Comparison of ENCODE assay signal across 11 cellular contexts in genomic region chr6:45678063-45678620, GRCh38.
DNase-seq lines count a peak whose midpoint lies in the region; ATAC-seq and TF ChIP-seq lines count a peak whose summit lies in the region.
"Had no signal": no experiment of that assay in that cellular context is flagged by ENCODE, and none has a peak within 500 bp of the region (broad histone marks: within the 10 kb centered on the region; RNA-seq: fewer than 3 reads in every experiment).

No MANE protein-coding gene starts in this region.

- H3K27me3 ChIP-seq in fibroblast of lung (ENCODE audit: control insufficient read depth, insufficient read depth, low read length) = no peaks in the 10 kb centered on the region

- H3K4me2 ChIP-seq in fibroblast of lung (ENCODE audit: extremely low read depth, insufficient read depth, low read length) = peak overlapping the region; percentile 46

- CTCF ChIA-PET in activated CD4-positive, alpha-beta T cell treated with anti-CD3 and anti-CD28 coated beads, Interleukin-2, amount 10 ng/mL, durations not matched to agents 7 days and 5 days (lab: Charles Lee) = interaction anchor here (0.7 to 1.0 kb wide), 3 partner anchors 36 to 443 kb away, joined by 3 to 4 read pairs (median 3); no protein-coding TSS in a partner anchor

- no peaks in the 10 kb centered on the region for H3K79me2 ChIP-seq in fibroblast of lung (ENCODE audit: control insufficient read depth, insufficient read depth, low read length)

- H3K4me3 Mint-ChIP-seq in activated CD4-positive, alpha-beta T cell treated with anti-CD3 and anti-CD28 coated beads, Interleukin-2, amount 10 ng/mL, durations not matched to agents 7 days and 5 days = no peak overlapping the region
- peak overlapping the region; percentile 82 for H3K4me3 Mint-ChIP-seq in T-helper 17 cell
- peak overlapping the region in 1 of 2 donors; percentile 6 for H3K4me3 Mint-ChIP-seq in stimulated activated naive B cell treated with anti-CD40 and anti-IgM and Interleukin-4, amounts not matched to agents 10 μg/mL and 1 μg/mL and 100 μg/mL, for 72 hours

- H3K36me3 Mint-ChIP-seq in activated CD4-positive, alpha-beta T cell treated with anti-CD3 and anti-CD28 coated beads, Interleukin-2, amount 10 ng/mL, durations not matched to agents 7 days and 5 days (ENCODE audit: low read depth) = peaks cover 23% of the 10 kb centered on the region
- H3K36me3 Mint-ChIP-seq in T-helper 17 cell (ENCODE audit: low read depth) = peaks cover 3% of the 10 kb centered on the region
- peaks cover 9 to 10% of the 10 kb centered on the region in 2 donors for H3K36me3 Mint-ChIP-seq in stimulated activated naive B cell treated with anti-CD40 and anti-IgM and Interleukin-4, amounts not matched to agents 10 μg/mL and 1 μg/mL and 100 μg/mL, for 72 hours

- peaks cover 5% of the 10 kb centered on the region for H3K4me1 ChIP-seq in fibroblast of lung (ENCODE audit: control insufficient read depth, extremely low read depth, insufficient read depth, low read length)

- H3K27me3 Mint-ChIP-seq in activated CD4-positive, alpha-beta T cell treated with anti-CD3 and anti-CD28 coated beads, Interleukin-2, amount 10 ng/mL, durations not matched to agents 7 days and 5 days = peaks cover 2% of the 10 kb centered on the region
- no peaks in the 10 kb centered on the region for H3K27me3 Mint-ChIP-seq in T-helper 17 cell
- peaks cover 0 to 4% of the 10 kb centered on the region in 2 donors for H3K27me3 Mint-ChIP-seq in stimulated activated naive B cell treated with anti-CD40 and anti-IgM and Interleukin-4, amounts not matched to agents 10 μg/mL and 1 μg/mL and 100 μg/mL, for 72 hours

- H3K27ac ChIP-seq in fibroblast of lung (ENCODE audit: insufficient read depth, low read length) = no peak overlapping the region
- H3K27ac ChIP-seq: neutrophil had no signal

- DNase-seq in activated CD4-positive, alpha-beta T cell treated with anti-CD3 and anti-CD28 coated beads, Interleukin-2, amount 10 ng/mL, durations not matched to agents 7 days and 5 days = no peak
- DNase-seq in activated CD4-positive, alpha-beta T cell treated with anti-CD3 and anti-CD28 coated beads for 4 hours = no peak
- no peak for DNase-seq in T-helper 17 cell
- DNase-seq in fibroblast of lung (ENCODE audit: low read depth in 2 of 2) = peak in 1 of 2 donors; percentile 10
- no peak for DNase-seq in stimulated activated naive B cell treated with anti-CD40 and anti-IgM and Interleukin-4, amounts not matched to agents 10 μg/mL and 1 μg/mL and 100 μg/mL, for 72 hours
- no peak for DNase-seq in NCI-H510A (lab: John Stamatoyannopoulos, UW)
- no peak for DNase-seq in NCI-H1436 (lab: John Stamatoyannopoulos, UW)
- no peak for DNase-seq in GM19238 (ENCODE audit: insufficient read length, low spot score)
- DNase-seq: NCI-H1417, NCI-H774 had no signal

- H3K4me3 ChIP-seq in fibroblast of lung (replicated peaks in 1 of 4; ENCODE audit: control extremely low read depth in 1 of 4, insufficient read depth in 1 of 4, low read depth in 3 of 4, low read length in 4 of 4) = no peak overlapping the region

- peak overlapping the region; percentile 25 for H3K27ac Mint-ChIP-seq in activated CD4-positive, alpha-beta T cell treated with anti-CD3 and anti-CD28 coated beads, Interleukin-2, amount 10 ng/mL, durations not matched to agents 7 days and 5 days
- peak overlapping the region; percentile 95 for H3K27ac Mint-ChIP-seq in T-helper 17 cell
- H3K27ac Mint-ChIP-seq in stimulated activated naive B cell treated with anti-CD40 and anti-IgM and Interleukin-4, amounts not matched to agents 10 μg/mL and 1 μg/mL and 100 μg/mL, for 72 hours = peak overlapping the region; percentile 27

- peaks cover 52% of the 10 kb centered on the region for H3K4me1 Mint-ChIP-seq in activated CD4-positive, alpha-beta T cell treated with anti-CD3 and anti-CD28 coated beads, Interleukin-2, amount 10 ng/mL, durations not matched to agents 7 days and 5 days
- peaks cover 27% of the 10 kb centered on the region for H3K4me1 Mint-ChIP-seq in T-helper 17 cell
- H3K4me1 Mint-ChIP-seq in stimulated activated naive B cell treated with anti-CD40 and anti-IgM and Interleukin-4, amounts not matched to agents 10 μg/mL and 1 μg/mL and 100 μg/mL, for 72 hours = peaks cover 28 to 40% of the 10 kb centered on the region in 2 donors

- POLR2A ChIA-PET in activated CD4-positive, alpha-beta T cell treated with anti-CD3 and anti-CD28 coated beads, Interleukin-2, amount 10 ng/mL, durations not matched to agents 7 days and 5 days (lab: Charles Lee) = no interaction called here

- H3K9me3 ChIP-seq in T-helper 17 cell (ENCODE audit: control insufficient read depth, low read length, poor library complexity, severe bottlenecking) (no peaks in the 10 kb centered on the region), fibroblast of lung (ENCODE audit: control insufficient read depth, insufficient read depth, low read depth, low read length) (peaks cover 3% of the 10 kb centered on the region)
- H3K9me3 ChIP-seq: neutrophil had no signal

- ATAC-seq in T-helper 17 cell = no peak
- no peak for ATAC-seq in stimulated activated naive B cell treated with anti-CD40 and anti-IgM and Interleukin-4, amounts not matched to agents 10 μg/mL and 1 μg/mL and 100 μg/mL, for 72 hours (replicated peaks)

- TF ChIP-seq CTCF in fibroblast of lung (conservative IDR thresholded peaks at IDR 0.05 in 1 of 2, IDR thresholded peaks at IDR 0.05 in 1 of 2; ENCODE audit: low read depth in 1 of 2, low read length in 2 of 2) = no peak

- no peaks in the 10 kb centered on the region for H3K36me3 ChIP-seq in fibroblast of lung (ENCODE audit: control insufficient read depth, insufficient read depth, low read length)
- H3K36me3 ChIP-seq: neutrophil had no signal

- H3K9me3 Mint-ChIP-seq in activated CD4-positive, alpha-beta T cell treated with anti-CD3 and anti-CD28 coated beads, Interleukin-2, amount 10 ng/mL, durations not matched to agents 7 days and 5 days = peaks cover 16% of the 10 kb centered on the region
- peaks cover 7 to 10% of the 10 kb centered on the region in 2 donors for H3K9me3 Mint-ChIP-seq in stimulated activated naive B cell treated with anti-CD40 and anti-IgM and Interleukin-4, amounts not matched to agents 10 μg/mL and 1 μg/mL and 100 μg/mL, for 72 hours

- no peaks in the 10 kb centered on the region for H4K20me1 ChIP-seq in fibroblast of lung (ENCODE audit: control insufficient read depth, extremely low read depth, insufficient read depth, low read length)

- no peak overlapping the region for H3K9ac ChIP-seq in fibroblast of lung (ENCODE audit: insufficient read depth, low read length)

- H2AFZ ChIP-seq in fibroblast of lung (ENCODE audit: low read length) = no peak overlapping the region

Comparison
In these comparisons a context has a peak if more than half of its experiments do, and no peak if none do; other contexts are left out.
1. H3K27ac Mint-ChIP-seq: peak in every context shown above with its lines; median percentile 95 in T-helper 17 cell; 27 in stimulated activated naive B cell treated with anti-CD40 and anti-IgM and Interleukin-4, amounts not matched to agents 10 μg/mL and 1 μg/mL and 100 μg/mL, for 72 hours; 25 in activated CD4-positive, alpha-beta T cell treated with anti-CD3 and anti-CD28 coated beads, Interleukin-2, amount 10 ng/mL, durations not matched to agents 7 days and 5 days.